Comparison of ENCODE assay signal across 7 cellular contexts in the genomic region with DNA sequence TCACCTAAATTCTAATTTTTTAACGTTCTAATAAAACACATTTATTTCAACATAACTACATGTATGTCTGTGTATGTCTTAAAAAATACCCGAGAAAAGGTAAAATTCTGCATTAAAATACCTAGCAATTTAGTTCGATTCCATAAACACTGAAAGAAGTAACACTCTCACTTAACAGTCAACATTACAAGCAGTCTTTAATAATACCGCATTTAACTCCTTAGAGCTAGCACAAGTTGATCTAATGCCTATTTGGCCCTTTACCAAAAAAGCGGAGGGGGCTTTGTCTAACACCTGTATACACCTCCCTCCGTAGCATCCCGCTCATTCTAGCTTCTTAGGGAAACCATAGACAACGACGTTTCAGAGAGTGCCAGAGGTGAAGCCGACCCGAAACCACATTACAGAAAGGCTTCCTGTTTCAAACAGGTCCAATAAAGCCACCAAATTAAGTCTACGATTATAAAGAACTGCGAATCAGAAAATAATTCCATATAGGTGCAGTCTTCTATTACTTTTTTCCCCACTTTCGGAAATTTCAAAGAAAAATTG. TPM values are rescaled to one million over a fixed set of nuclear protein-coding genes. Genes with fewer than 3 reads are reported as not detected.
DNase-seq lines count a peak whose midpoint lies in the region; ATAC-seq and TF ChIP-seq lines count a peak whose summit lies in the region.

No MANE protein-coding gene starts in this region.

- H3K4me1 Mint-ChIP-seq in mesothelial cell of epicardium, result peaks cover 31% of the 10 kb centered on the region

- DNase-seq in NT2/D1 (ENCODE audit: low read depth, low spot score) (no peak), cerebellum (ENCODE audit: low spot score) (peak; percentile 20), mesothelial cell of epicardium (ENCODE audit: low spot score in 2 of 2, unreplicated experiment in 2 of 2) (no peak), upper lobe of right lung (no peak), NCI-H446 (lab: John Stamatoyannopoulos, UW) (no peak)

- H3K9me3 Mint-ChIP-seq in mesothelial cell of epicardium, result no peaks in the 10 kb centered on the region

- peak overlapping the region; percentile 94 for H3K4me3 Mint-ChIP-seq in mesothelial cell of epicardium

- no peak for TF ChIP-seq CTCF in mesothelial cell of epicardium (IDR thresholded peaks at IDR 0.05; ENCODE audit: unreplicated experiment)
- TF ChIP-seq CTCF in upper lobe of right lung (IDR thresholded peaks at IDR 0.05), result no peak

- peak overlapping the region; percentile 92 for H3K9ac ChIP-seq in NT2/D1 (ENCODE audit: insufficient read length, low read depth)

- peaks cover 5% of the 10 kb centered on the region for H3K27me3 ChIP-seq in NT2/D1 (ENCODE audit: insufficient read depth, insufficient read length)
- H3K27me3 ChIP-seq in upper lobe of right lung, result no peaks in the 10 kb centered on the region

- no peaks in the 10 kb centered on the region for H3K27me3 Mint-ChIP-seq in mesothelial cell of epicardium (ENCODE audit: low read depth)

- H3K27ac Mint-ChIP-seq in mesothelial cell of epicardium, result peak overlapping the region; percentile 100

- no peaks in the 10 kb centered on the region for H3K36me3 Mint-ChIP-seq in mesothelial cell of epicardium

- H3K4me3 ChIP-seq in NT2/D1 (ENCODE audit: insufficient read length, low read depth), result peak overlapping the region; percentile 75
- H3K4me3 ChIP-seq in upper lobe of right lung, result peak overlapping the region; percentile 86

- ATAC-seq in GM18907 (IDR thresholded peaks at IDR 0.05; ENCODE audit: unreplicated experiment), result peak; percentile 34
- ATAC-seq in upper lobe of right lung, result no peak
- no peak for ATAC-seq in GM18870 (IDR thresholded peaks at IDR 0.05; ENCODE audit: unreplicated experiment)

- H3K36me3 ChIP-seq in NT2/D1 (ENCODE audit: insufficient read depth, insufficient read length, low read length), result no peaks in the 10 kb centered on the region
- H3K36me3 ChIP-seq in upper lobe of right lung, result no peaks in the 10 kb centered on the region

- no peaks in the 10 kb centered on the region for H3K4me1 ChIP-seq in NT2/D1 (ENCODE audit: insufficient read depth, insufficient read length)
- H3K4me1 ChIP-seq in upper lobe of right lung, result peaks cover 21% of the 10 kb centered on the region

- intact Hi-C loops in upper lobe of right lung (cut with DNase I), result no loop called here

- peak overlapping the region; percentile 99 for H3K27ac ChIP-seq in upper lobe of right lung

- H3K9me3 ChIP-seq in NT2/D1 (ENCODE audit: insufficient read depth, low read length) (no peaks in the 10 kb centered on the region), upper lobe of right lung (no peaks in the 10 kb centered on the region)

RNA-seq across cellular contexts. Expression of a gene that starts 1.2 kb away (rescaled TPM):
- total RNA-seq in cerebellum, result 40.1 TPM
- total RNA-seq in mesothelial cell of epicardium, result 88.5 to 90.7 TPM (median 89.5 TPM) in 3 replicates
- total RNA-seq in upper lobe of right lung, result 86.8 TPM

RNA-seq across cellular contexts. Expression of a gene that starts 47.3 kb away (rescaled TPM):
- total RNA-seq in cerebellum, result 4.9 TPM
- 3.7 to 5.3 TPM (median 4.7 TPM) in 3 replicates for total RNA-seq in mesothelial cell of epicardium
- 0.55 TPM for total RNA-seq in upper lobe of right lung
